1 cellular context compared by ENCODE assay signal in genomic region chr20:51563141-51563596, GRCh38.
TF ChIP-seq lines count a peak whose summit lies in the region.

No MANE protein-coding gene starts in this region.

TF ChIP-seq in HepG2, 621 proteins besides CTCF, POLR2A, EP300 and RAD21 (continued from another document):
- TF ChIP-seq REST (IDR thresholded peaks at IDR 0.05; ENCODE audit: borderline replicate concordance in 1 of 2, low read depth in 1 of 2, low read length in 2 of 2), result no peak
- TF ChIP-seq HES4 (CRISPR knock-in tag; IDR thresholded peaks at IDR 0.05; ENCODE audit: borderline replicate concordance), result no peak
- no peak for TF ChIP-seq MNT (IDR thresholded peaks at IDR 0.05)
- no peak for TF ChIP-seq RFX3 (CRISPR knock-in tag; IDR thresholded peaks at IDR 0.05)
- 0 out of 2 replicates have a peak, but pooled peaks have one; percentile 14 for TF ChIP-seq ISL2 (CRISPR knock-in tag; IDR thresholded peaks at IDR 0.05)
- TF ChIP-seq SKIL (CRISPR knock-in tag; IDR thresholded peaks at IDR 0.05; ENCODE audit: borderline replicate concordance), result no peak
- no peak for TF ChIP-seq PRDM10 (CRISPR knock-in tag; IDR thresholded peaks at IDR 0.05; ENCODE audit: low read depth)
- no peak for TF ChIP-seq SMYD3 (CRISPR knock-in tag; IDR thresholded peaks at IDR 0.05)
- TF ChIP-seq ZNF605 (CRISPR knock-in tag; IDR thresholded peaks at IDR 0.05), result no peak
- TF ChIP-seq ZNF704 (CRISPR knock-in tag; IDR thresholded peaks at IDR 0.05; ENCODE audit: borderline replicate concordance), result no peak
- no peak for TF ChIP-seq ZNF678 (CRISPR knock-in tag; IDR thresholded peaks at IDR 0.05)
- TF ChIP-seq ZC3H4 (CRISPR knock-in tag; IDR thresholded peaks at IDR 0.05; ENCODE audit: borderline replicate concordance), result no peak
- TF ChIP-seq TFDP2 (CRISPR knock-in tag; IDR thresholded peaks at IDR 0.05), result no peak
- 0 out of 2 replicates have a peak, but pooled peaks have one; percentile 7 for TF ChIP-seq KDM1A (CRISPR knock-in tag; IDR thresholded peaks at IDR 0.05)
- TF ChIP-seq MATR3 (CRISPR knock-in tag; IDR thresholded peaks at IDR 0.05), result no peak
- TF ChIP-seq SAP130 (CRISPR knock-in tag; IDR thresholded peaks at IDR 0.05; ENCODE audit: low read depth), result 0 out of 2 replicates have a peak, but pooled peaks have one; percentile 14
- TF ChIP-seq RARG (CRISPR knock-in tag; IDR thresholded peaks at IDR 0.05; ENCODE audit: low read depth), result no peak
- TF ChIP-seq RNF219 (CRISPR knock-in tag; IDR thresholded peaks at IDR 0.05), result no peak
- no peak for TF ChIP-seq ZNF281 (CRISPR knock-in tag; IDR thresholded peaks at IDR 0.05; ENCODE audit: borderline replicate concordance)
- no peak for TF ChIP-seq KLF15 (CRISPR knock-in tag; IDR thresholded peaks at IDR 0.05; ENCODE audit: borderline replicate concordance)
- TF ChIP-seq ZNF235 (CRISPR knock-in tag; IDR thresholded peaks at IDR 0.05; ENCODE audit: borderline replicate concordance), result no peak
- TF ChIP-seq MTERF4 (CRISPR knock-in tag; IDR thresholded peaks at IDR 0.05), result 0 out of 2 replicates have a peak, but pooled peaks have one; percentile 1
- no peak for TF ChIP-seq ZFAT (CRISPR knock-in tag; conservative IDR thresholded peaks at IDR 0.05)
- peak; percentile 37; the same call in 1 of the 2 replicates for TF ChIP-seq EZH2 (conservative IDR thresholded peaks at IDR 0.05; ENCODE audit: low read depth, low read length)
- 0 out of 2 replicates have a peak, but pooled peaks have one; percentile 52 for TF ChIP-seq PCBP1 (IDR thresholded peaks at IDR 0.05; ENCODE audit: borderline replicate concordance, low read depth, low read length)
- no peak for TF ChIP-seq TSC22D2 (CRISPR knock-in tag; IDR thresholded peaks at IDR 0.05; ENCODE audit: borderline replicate concordance)
- no peak for TF ChIP-seq HHEX (CRISPR knock-in tag; IDR thresholded peaks at IDR 0.05)
